Comparison of ENCODE assay signal across 10 cellular contexts in genomic region chr5:66742083-66742895, GRCh38.
DNase-seq lines count a peak whose midpoint lies in the region; ATAC-seq and TF ChIP-seq lines count a peak whose summit lies in the region.
"Had no signal": no experiment of that assay in that cellular context is flagged by ENCODE, and none has a peak within 500 bp of the region (broad histone marks: within the 10 kb centered on the region; RNA-seq: fewer than 3 reads in every experiment).

No MANE protein-coding gene starts in this region.

- H3K27ac Mint-ChIP-seq in nephron: peak overlapping the region in 2 of 3 experiments; percentile 22 to 28
- H3K27ac Mint-ChIP-seq in CD4-positive, alpha-beta memory T cell: no peak overlapping the region

- H3K9me3 Mint-ChIP-seq in nephron: peaks cover 12% of the 10 kb centered on the region
- H3K9me3 Mint-ChIP-seq in CD4-positive, alpha-beta memory T cell: peaks cover 0 to 2% (median 0%) of the 10 kb centered on the region in 8 donors

- POLR2A ChIA-PET in CD4-positive, alpha-beta memory T cell (lab: Charles Lee; ENCODE audit: partially characterized antibody): no interaction called here

- H3K4me3 Mint-ChIP-seq in nephron: no peak overlapping the region
- H3K4me3 Mint-ChIP-seq in CD4-positive, alpha-beta memory T cell: no peak overlapping the region

- CTCF ChIA-PET in CD4-positive, alpha-beta memory T cell (lab: Charles Lee; ENCODE audit: partially characterized antibody): no interaction called here

- H3K27me3 ChIP-seq in dorsolateral prefrontal cortex: no peaks in the 10 kb centered on the region
- no peaks in the 10 kb centered on the region for H3K27me3 ChIP-seq in CD4-positive, alpha-beta memory T cell (ENCODE audit: insufficient read depth, low read length)
- H3K27me3 ChIP-seq: sigmoid colon had no signal

- ATAC-seq in GM18909 (IDR thresholded peaks at IDR 0.05; ENCODE audit: poor library complexity, unreplicated experiment): no peak
- no peak for ATAC-seq in GM21786 (IDR thresholded peaks at IDR 0.05; ENCODE audit: unreplicated experiment)

- H3K36me3 ChIP-seq in CD4-positive, alpha-beta memory T cell (ENCODE audit: insufficient read depth, low read length): no peaks in the 10 kb centered on the region
- H3K36me3 ChIP-seq: sigmoid colon had no signal

- peak overlapping the region in 8 of 59 donors; percentile 4 to 27 (median 13) for H3K4me3 ChIP-seq in dorsolateral prefrontal cortex
- H3K4me3 ChIP-seq in CD4-positive, alpha-beta memory T cell (ENCODE audit: low read length in 2 of 2): no peak overlapping the region
- H3K4me3 ChIP-seq: sigmoid colon had no signal

- intact Hi-C loops in dorsolateral prefrontal cortex (cut with DNase I): loop anchor here in 1 of 2 donors (10.0 kb wide), 1 partner anchor 147 kb away; the partner anchor contains the start of gene MAST4
- intact Hi-C loops in CD4-positive, alpha-beta memory T cell (cut with micrococcal nuclease): no loop called here

- peak overlapping the region in 13 of 59 donors; percentile 0 to 53 (median 16) for H3K27ac ChIP-seq in dorsolateral prefrontal cortex
- no peak overlapping the region for H3K27ac ChIP-seq in CD4-positive, alpha-beta memory T cell (ENCODE audit: low read depth, low read length)
- H3K27ac ChIP-seq: sigmoid colon had no signal

- DNase-seq in DMS 273 treated with DMSO at 0.1 percent for 48 hours (lab: John Stamatoyannopoulos, UW) (peak; percentile 1), LoVo (ENCODE audit: low spot score) (peak; percentile 17), dorsolateral prefrontal cortex (peak in 8 of 10 donors; percentile 16 to 66 (median 53)), NCI-H1930 (lab: John Stamatoyannopoulos, UW) (no peak)
- no peak for DNase-seq in CD4-positive, alpha-beta memory T cell
- DNase-seq: KBM-7, sigmoid colon had no signal

- H3K9me3 ChIP-seq in CD4-positive, alpha-beta memory T cell (ENCODE audit: control insufficient read depth in 1 of 2, low read length in 2 of 2): no peaks in the 10 kb centered on the region
- H3K9me3 ChIP-seq: sigmoid colon had no signal

- H3K27me3 Mint-ChIP-seq in nephron (ENCODE audit: low read depth): no peaks in the 10 kb centered on the region
- H3K27me3 Mint-ChIP-seq in CD4-positive, alpha-beta memory T cell: peaks cover 18 to 30% of the 10 kb centered on the region in 2 donors

- TF ChIP-seq CTCF in dorsolateral prefrontal cortex (IDR thresholded peaks at IDR 0.05 in 54 of 56, conservative IDR thresholded peaks at IDR 0.05 in 2 of 56; ENCODE audit: low read depth in 1 of 56, partially characterized antibody in 56 of 56): peak in 53 of 56 donors; percentile 11 to 56 (median 42)
- TF ChIP-seq CTCF in nephron (IDR thresholded peaks at IDR 0.05; ENCODE audit: unreplicated experiment in 3 of 3): no peak

- peaks cover 6% of the 10 kb centered on the region for H3K36me3 Mint-ChIP-seq in nephron (ENCODE audit: low read depth)
- H3K36me3 Mint-ChIP-seq in CD4-positive, alpha-beta memory T cell: no peaks in the 10 kb centered on the region

- H3K4me1 Mint-ChIP-seq in nephron: peaks cover 29% of the 10 kb centered on the region
- H3K4me1 Mint-ChIP-seq in CD4-positive, alpha-beta memory T cell: peaks cover 0 to 5% (median 0%) of the 10 kb centered on the region in 4 donors

- H3K4me1 ChIP-seq in CD4-positive, alpha-beta memory T cell (ENCODE audit: insufficient read depth, low read length): no peaks in the 10 kb centered on the region
- H3K4me1 ChIP-seq: sigmoid colon had no signal

Comparison
In these comparisons a context has a peak if more than half of its experiments do, and no peak if none do; other contexts are left out.
1. DNase-seq: peak in DMS 273 treated with DMSO at 0.1 percent for 48 hours (single experiment), LoVo (single experiment) and dorsolateral prefrontal cortex (8 of 10); none in NCI-H1930 (0 of 2) and CD4-positive, alpha-beta memory T cell (0 of 5).
2. CTCF ChIP-seq: peak in dorsolateral prefrontal cortex (53 of 56); none in nephron (0 of 3).
3. H3K27ac Mint-ChIP-seq: peak in nephron (2 of 3); none in CD4-positive, alpha-beta memory T cell (0 of 7).